In the genomic region with DNA sequence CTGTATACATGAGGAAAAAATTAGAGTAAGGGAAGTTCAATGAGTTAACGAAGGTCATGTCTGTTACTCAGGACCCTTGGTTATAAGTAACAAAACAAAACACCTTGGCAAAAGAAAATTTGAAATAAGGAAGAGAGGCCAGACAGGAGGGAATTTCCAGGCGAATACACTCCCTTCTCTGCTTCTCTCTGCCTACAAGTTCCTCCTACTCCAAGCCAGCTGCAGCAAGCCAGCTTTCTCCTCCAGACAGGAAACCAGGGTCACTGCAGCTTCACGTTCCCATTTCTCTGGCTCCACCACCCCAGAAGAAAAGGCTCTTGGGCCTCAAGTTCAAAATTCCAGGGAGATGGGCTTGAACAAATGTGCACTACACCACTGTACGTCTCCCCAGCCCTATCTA, we compare ENCODE assay signal across 10 cellular contexts.
"Had no signal": no experiment of that assay in that cellular context is flagged by ENCODE, and none has a peak within 500 bp of the region (broad histone marks: within the 10 kb centered on the region; RNA-seq: fewer than 3 reads in every experiment).

No MANE protein-coding gene starts in this region.

- DNase-seq: activated CD4-positive, alpha-beta memory T cell treated with anti-CD3 and anti-CD28 coated beads, Interleukin-2, amount 10 ng/mL, durations not matched to agents 7 days and 5 days; activated CD4-positive, alpha-beta T cell treated with anti-CD3 and anti-CD28 coated beads for 36 hours; activated T-cell treated with anti-CD3 and anti-CD28 coated beads, Interleukin-2, amount 50 U/mL, for 72 hours; aorta; foreskin keratinocyte; head of caudate nucleus; ovary; T-helper 2 cell had no signal

- ATAC-seq: activated CD4-positive, alpha-beta T cell treated with anti-CD3 and anti-CD28 coated beads for 36 hours; activated T-cell treated with anti-CD3 and anti-CD28 coated beads, Interleukin-2, amount 50 U/mL, for 72 hours; foreskin keratinocyte; left lobe of liver had no signal

- H3K27me3 ChIP-seq: ovary had no signal

- H3K9me3 ChIP-seq: ovary had no signal

- H3K36me3 ChIP-seq: ovary had no signal

- H3K27ac ChIP-seq: foreskin keratinocyte, ovary had no signal

- H3K4me3 ChIP-seq: ovary, skin epidermis had no signal
